Comparison of ENCODE assay signal across 12 cellular contexts in the genomic region with DNA sequence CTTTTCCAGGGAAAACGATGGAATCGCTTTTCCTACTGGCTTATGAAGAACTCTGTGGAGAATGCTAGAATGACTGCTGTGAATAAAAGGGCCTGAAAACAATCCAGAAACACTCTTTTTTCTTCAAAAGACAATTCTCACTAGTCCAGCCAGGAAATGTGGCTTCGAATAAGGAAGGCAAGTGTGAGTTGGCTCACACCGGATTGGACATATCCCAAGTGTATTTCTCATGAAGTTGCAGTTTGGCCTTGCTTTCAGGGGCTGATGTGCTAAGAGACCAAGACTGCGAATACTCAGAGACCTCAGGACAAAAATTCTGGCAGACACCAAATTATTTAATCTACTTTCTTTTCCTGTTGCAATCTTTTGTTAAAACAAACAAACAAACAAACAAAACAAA. TPM values are rescaled to one million over a fixed set of nuclear protein-coding genes. Genes with fewer than 3 reads are reported as not detected.
DNase-seq lines count a peak whose midpoint lies in the region; ATAC-seq and TF ChIP-seq lines count a peak whose summit lies in the region.
"Had no signal": no experiment of that assay in that cellular context is flagged by ENCODE, and none has a peak within 500 bp of the region (broad histone marks: within the 10 kb centered on the region; RNA-seq: fewer than 3 reads in every experiment).

No MANE protein-coding gene starts in this region.

- H3K4me1 ChIP-seq in adrenal gland (replicated peaks in 1 of 2) (peaks cover 0 to 12% of the 10 kb centered on the region in 2 donors), uterus (no peaks in the 10 kb centered on the region), OCI-LY7 (ENCODE audit: insufficient read depth, low read length, poor library complexity, severe bottlenecking) (no peaks in the 10 kb centered on the region)

- BruUV-seq in OCI-LY7 (replicated peaks; lab: Mats Ljungman, UMichigan), result no TSS peak

- TF ChIP-seq POLR2A in adrenal gland (IDR thresholded peaks at IDR 0.05), result no peak
- no peak for TF ChIP-seq POLR2A in uterus (IDR thresholded peaks at IDR 0.05)

- intact Hi-C loops in adrenal gland (cut with DNase I) (no loop called here), uterus (cut with DNase I; ENCODE audit: low total_unique reads) (no loop called here), OCI-LY7 (cut with micrococcal nuclease; ENCODE audit: unreplicated experiment) (no loop called here)

- POLR2A ChIA-PET in OCI-LY7 (lab: Charles Lee), result no interaction called here

- H3K79me2 ChIP-seq in OCI-LY7 (ENCODE audit: insufficient read depth, low read depth, low read length), result no peaks in the 10 kb centered on the region

- DNase-seq in adrenal gland (peak; percentile 37 to 76 (median 56)), fibroblast of the aortic adventitia (ENCODE audit: low read depth) (peak; percentile 93), mucosa of gallbladder (ENCODE audit: low spot score) (peak; percentile 19), uterus (peak; percentile 40 to 51), NCI-H2107 treated with DMSO at 0.1 percent for 48 hours (lab: John Stamatoyannopoulos, UW; ENCODE audit: unreplicated experiment) (no peak), OCI-LY7 (ENCODE audit: low spot score) (no peak)
- DNase-seq: activated naive CD4-positive, alpha-beta T cell treated with anti-CD3 and anti-CD28 coated beads, Interleukin-2, amount 50 U/mL, for 16 hours; DND-41; NCI-H2029 treated with DMSO at 0.1 percent for 48 hours had no signal

- no peak overlapping the region for H3K4me2 ChIP-seq in OCI-LY7 (ENCODE audit: low read length)

- no peak overlapping the region for H2AFZ ChIP-seq in OCI-LY7 (ENCODE audit: low read length)

- H3K9me3 ChIP-seq in adrenal gland (replicated peaks in 1 of 3) (no peaks in the 10 kb centered on the region), uterus (no peaks in the 10 kb centered on the region), OCI-LY7 (ENCODE audit: low read length) (no peaks in the 10 kb centered on the region)

- H3K36me3 ChIP-seq in adrenal gland (replicated peaks in 1 of 2) (no peaks in the 10 kb centered on the region), uterus (no peaks in the 10 kb centered on the region), OCI-LY7 (ENCODE audit: insufficient read depth, low read length) (no peaks in the 10 kb centered on the region)

- H3K4me3 ChIP-seq in adrenal gland (no peak overlapping the region), fibroblast of the aortic adventitia (ENCODE audit: low read depth, low read length) (no peak overlapping the region), uterus (no peak overlapping the region), OCI-LY7 (ENCODE audit: low read depth, low read length, poor library complexity, severe bottlenecking) (no peak overlapping the region)

- no peaks in the 10 kb centered on the region for H4K20me1 ChIP-seq in OCI-LY7 (ENCODE audit: insufficient read depth, low read length)

- CTCF ChIA-PET in OCI-LY7 (lab: Charles Lee; ENCODE audit: unreplicated experiment), result no interaction called here

- no peak for TF ChIP-seq CTCF in adrenal gland (IDR thresholded peaks at IDR 0.05)
- no peak for TF ChIP-seq CTCF in fibroblast of the aortic adventitia (IDR thresholded peaks at IDR 0.05; ENCODE audit: insufficient read depth, low read length)
- TF ChIP-seq CTCF in uterus (IDR thresholded peaks at IDR 0.05), result no peak
- TF ChIP-seq CTCF in OCI-LY7 (conservative IDR thresholded peaks at IDR 0.05; ENCODE audit: low read length), result no peak

- no peaks in the 10 kb centered on the region for H3K9me2 ChIP-seq in OCI-LY7 (ENCODE audit: insufficient read depth, low read length)

- WGBS in adrenal gland, 4 donors, result 40 to 54% (median 48%) methylated on average over 5 of the region's 5 CpGs

- no peak for ATAC-seq in GM21576 (IDR thresholded peaks at IDR 0.05; ENCODE audit: unreplicated experiment)
- ATAC-seq: HCT116 had no signal

- H3K27me3 ChIP-seq in adrenal gland (no peaks in the 10 kb centered on the region), uterus (no peaks in the 10 kb centered on the region)

- peak overlapping the region in 2 of 5 donors; percentile 35 to 46 for H3K27ac ChIP-seq in adrenal gland
- no peak overlapping the region for H3K27ac ChIP-seq in uterus
- no peak overlapping the region for H3K27ac ChIP-seq in OCI-LY7 (ENCODE audit: low read depth, low read length, poor library complexity, severe bottlenecking)

RNA-seq across cellular contexts. Expression of a gene that starts 54.0 kb away (rescaled TPM):
- total RNA-seq in adrenal gland (10 to 100 TPM in 2 of 8 donors, 1 to 10 TPM in 6; 1.1 to 10.8 (median 6.7) TPM), fibroblast of the aortic adventitia (ENCODE audit: low replicate concordance) (2.5 and 4.1 TPM in 2 replicates), mucosa of gallbladder (5.9 TPM), uterus (1 to 10 TPM; 1.8 to 9.8 (median 4.6) TPM), OCI-LY7 (2022) (not detected in 2 replicates)
- polyA plus RNA-seq in adrenal gland, result 1 to 10 TPM; 1.7 to 5.4 (median 4.1) TPM
- total RNA-seq in OCI-LY7 (2014; rRNA removed; shearing (Covaris generic)), result not detected in 2 replicates
- polyA plus RNA-seq: CD14-positive monocyte had no signal

Comparison
In these comparisons a context has a peak if more than half of its experiments do, and no peak if none do; other contexts are left out.
1. DNase-seq: peak in adrenal gland (7 of 7), fibroblast of the aortic adventitia (single experiment), mucosa of gallbladder (single experiment) and uterus (2 of 2); none in NCI-H2107 treated with DMSO at 0.1 percent for 48 hours (single experiment) and OCI-LY7 (single experiment).